ENCODE assay signal across 9 cellular contexts in genomic region chr6:90294008-90294511, GRCh38. TPM values are rescaled to one million over a fixed set of nuclear protein-coding genes. Genes with fewer than 3 reads are reported as not detected.
A peak's percentile ranks its signal among the peaks of the same experiment; 100 is the strongest.
DNase-seq lines count a peak whose midpoint lies in the region; TF ChIP-seq lines count a peak whose summit lies in the region.
"Had no signal": no experiment of that assay in that cellular context is flagged by ENCODE, and none has a peak within 500 bp of the region (broad histone marks: within the 10 kb centered on the region; RNA-seq: fewer than 3 reads in every experiment).

No MANE protein-coding gene starts in this region.

- H3K9ac ChIP-seq in OCI-LY3 (ENCODE audit: low read length) = no peak overlapping the region
- H3K9ac ChIP-seq in parathyroid adenoma = no peak overlapping the region

- H3K4me3 ChIP-seq in OCI-LY3 (ENCODE audit: low read length) = peak overlapping the region; percentile 78
- H3K4me3 ChIP-seq in dorsolateral prefrontal cortex = peak overlapping the region in 53 of 59 donors; percentile 56 to 95 (median 79)
- H3K4me3 ChIP-seq in parathyroid adenoma (ENCODE audit: low read depth, low read length) = no peak overlapping the region

- DNase-seq in NCI-H2171 treated with DMSO at 0.1 percent for 48 hours (lab: John Stamatoyannopoulos, UW) = peak; percentile 47
- no peak for DNase-seq in NCI-H2171 (lab: John Stamatoyannopoulos, UW)
- DNase-seq in dorsolateral prefrontal cortex = no peak
- no peak for DNase-seq in substantia nigra (lab: John Stamatoyannopoulos, UW)
- DNase-seq in HuH-7 (ENCODE audit: low spot score) = no peak
- no peak for DNase-seq in OCI-M2 (lab: John Stamatoyannopoulos, UW; ENCODE audit: unreplicated experiment)
- DNase-seq: colonic mucosa had no signal

- H4K20me1 ChIP-seq in OCI-LY3 (ENCODE audit: insufficient read depth, low read length) = no peaks in the 10 kb centered on the region; the same call in 1 of the 2 replicates

- H3K27me3 ChIP-seq in OCI-LY3 (ENCODE audit: low read depth, low read length) (peaks cover 82% of the 10 kb centered on the region), dorsolateral prefrontal cortex (no peaks in the 10 kb centered on the region), parathyroid adenoma (ENCODE audit: control insufficient read depth, insufficient read depth, low read length) (no peaks in the 10 kb centered on the region)

- H3K4me1 ChIP-seq in OCI-LY3 (ENCODE audit: low read length) (peaks cover 7% of the 10 kb centered on the region; the same call in 1 of the 2 replicates), parathyroid adenoma (peaks cover 16% of the 10 kb centered on the region)

- H3K9me3 ChIP-seq in OCI-LY3 (ENCODE audit: insufficient read depth, low read length) (no peaks in the 10 kb centered on the region; the same call in 1 of the 2 replicates), parathyroid adenoma (ENCODE audit: control insufficient read depth, low read length) (no peaks in the 10 kb centered on the region)
- H3K9me3 ChIP-seq: colonic mucosa had no signal

- no peaks in the 10 kb centered on the region for H3K79me2 ChIP-seq in OCI-LY3 (ENCODE audit: low read length)
- H3K79me2 ChIP-seq in parathyroid adenoma = peaks cover 6% of the 10 kb centered on the region

- intact Hi-C loops in dorsolateral prefrontal cortex (cut with DNase I) = loop anchor here (2.0 to 10.0 kb wide), 5 partner anchors 101 to 349 kb away; no protein-coding TSS in a partner anchor

- no peak overlapping the region for H3K27ac ChIP-seq in OCI-LY3 (ENCODE audit: low read length)
- H3K27ac ChIP-seq in dorsolateral prefrontal cortex = no peak overlapping the region
- no peak overlapping the region for H3K27ac ChIP-seq in parathyroid adenoma
- H3K27ac ChIP-seq in substantia nigra (ENCODE audit: low read depth, low read length, poor library complexity, severe bottlenecking) = no peak overlapping the region
- H3K27ac ChIP-seq: colonic mucosa had no signal

- H3K4me2 ChIP-seq in OCI-LY3 (ENCODE audit: low read length) (peak overlapping the region; percentile 82; the same call in 1 of the 2 replicates), parathyroid adenoma (ENCODE audit: low read length) (peak overlapping the region; percentile 88)

- H2AFZ ChIP-seq in OCI-LY3 (ENCODE audit: low read depth, low read length) = no peak overlapping the region
- no peak overlapping the region for H2AFZ ChIP-seq in parathyroid adenoma

- TF ChIP-seq CTCF in OCI-LY3 (IDR thresholded peaks at IDR 0.05; ENCODE audit: low read depth, low read length) = no peak
- no peak for TF ChIP-seq CTCF in dorsolateral prefrontal cortex (IDR thresholded peaks at IDR 0.05 in 54 of 56, conservative IDR thresholded peaks at IDR 0.05 in 2 of 56; ENCODE audit: low read depth in 1 of 56, partially characterized antibody in 56 of 56)
- no peak for TF ChIP-seq CTCF in parathyroid adenoma (IDR thresholded peaks at IDR 0.05)

- H3K36me3 ChIP-seq in OCI-LY3 (replicated peaks; ENCODE audit: low read depth, low read length) (no peaks in the 10 kb centered on the region), parathyroid adenoma (ENCODE audit: control insufficient read depth, insufficient read depth, low read length) (no peaks in the 10 kb centered on the region)
- H3K36me3 ChIP-seq: colonic mucosa had no signal

RNA-seq across cellular contexts. Expression of gene BACH2, which starts 2.6 kb away (rescaled TPM):
- 10 to 100 TPM in 116 of 120 experiments, 1 to 10 TPM in 4; 6.8 to 31.2 (median 16.9) TPM for total RNA-seq in dorsolateral prefrontal cortex
